Comparison of ENCODE assay signal across 9 cellular contexts in the genomic region with DNA sequence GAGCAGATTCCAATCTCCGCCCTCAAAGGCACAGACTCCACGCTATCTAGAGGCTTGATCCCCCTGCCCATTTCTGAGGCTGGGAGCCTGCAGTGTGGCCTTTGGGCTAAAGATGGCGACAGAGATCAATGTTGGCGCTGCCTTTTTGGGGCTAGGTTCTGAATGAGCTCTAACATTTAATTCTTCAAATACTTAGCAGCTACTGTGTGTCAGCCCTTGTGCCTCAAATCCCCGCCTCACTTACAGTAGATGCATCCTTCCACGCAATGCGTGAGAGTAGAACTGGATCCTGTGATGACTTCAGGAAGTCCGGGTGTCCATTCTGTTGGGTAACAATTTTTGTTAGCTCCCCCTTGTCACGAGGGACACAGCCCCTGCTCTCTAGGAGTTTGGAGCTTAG. TPM values are rescaled to one million over a fixed set of nuclear protein-coding genes. Genes with fewer than 3 reads are reported as not detected.
A peak's percentile ranks its signal among the peaks of the same experiment; 100 is the strongest.
DNase-seq lines count a peak whose midpoint lies in the region; ATAC-seq and FAIRE-seq lines count a peak whose summit lies in the region.
"Had no signal": no experiment of that assay in that cellular context is flagged by ENCODE, and none has a peak within 500 bp of the region (broad histone marks: within the 10 kb centered on the region; RNA-seq: fewer than 3 reads in every experiment).

No MANE protein-coding gene starts in this region.

- peak; percentile 45 for DNase-seq in AG08396 (ENCODE audit: low spot score)
- DNase-seq in NCI-H82 (lab: John Stamatoyannopoulos, UW), result peak; percentile 81
- peak; percentile 79 to 83 for DNase-seq in activated T-cell treated with anti-CD3 and anti-CD28 coated beads, Interleukin-2, amount 50 U/mL, for 48 hours
- DNase-seq in head of caudate nucleus, result peak in 34 of 42 donors; percentile 7 to 62 (median 26)
- DNase-seq in small intestine, result peak; percentile 39
- no peak for DNase-seq in NCI-H524 treated with DMSO at 0.1 percent for 48 hours (lab: John Stamatoyannopoulos, UW)

- no peaks in the 10 kb centered on the region for H3K9me3 ChIP-seq in small intestine (ENCODE audit: control insufficient read depth, low read depth)

- H3K36me3 ChIP-seq in small intestine (ENCODE audit: control insufficient read depth in 2 of 2, insufficient read depth in 2 of 2, low read length in 2 of 2), result no peaks in the 10 kb centered on the region

- no peak overlapping the region for H3K27ac ChIP-seq in small intestine (ENCODE audit: low read depth in 1 of 2, low read length in 1 of 2)

- intact Hi-C loops in head of caudate nucleus (cut with DNase I), result no loop called here

- FAIRE-seq in small intestine (lab: Jason Lieb, UNC), result no peak
- FAIRE-seq: endometrium had no signal

- 39 to 51% (median 51%) methylated on average over 9 of the region's 9 CpGs for WGBS in small intestine, 3 donors

- H3K4me1 ChIP-seq in small intestine (ENCODE audit: control insufficient read depth in 2 of 2, insufficient read depth in 1 of 2, low read depth in 1 of 2, low read length in 1 of 2), result no peaks in the 10 kb centered on the region

- ATAC-seq in GM19324 (IDR thresholded peaks at IDR 0.05; ENCODE audit: low FRiP score, unreplicated experiment) (peak; percentile 43), HG03135 (IDR thresholded peaks at IDR 0.05; ENCODE audit: unreplicated experiment) (no peak)

- H3K4me3 ChIP-seq in small intestine (ENCODE audit: low read depth in 1 of 2, low read length in 2 of 2), result no peak overlapping the region

- no peaks in the 10 kb centered on the region for H3K27me3 ChIP-seq in small intestine (ENCODE audit: control insufficient read depth in 2 of 2, insufficient read depth in 2 of 2, low read length in 2 of 2)

RNA-seq across cellular contexts. Expression of a gene that starts 12.4 kb away (rescaled TPM):
- polyA plus RNA-seq in small intestine, result not detected

RNA-seq across cellular contexts. Expression of a gene that starts 21.1 kb away (rescaled TPM):
- polyA plus RNA-seq in small intestine, result not detected

RNA-seq across cellular contexts. Expression of a gene that starts 27.5 kb away (rescaled TPM):
- polyA plus RNA-seq in small intestine, result not detected

RNA-seq across cellular contexts. Expression of a gene that starts 47.3 kb away (rescaled TPM):
- polyA plus RNA-seq in small intestine, result 10 to 100 TPM; 21.3 to 69.8 (median 27.3) TPM
